8 cellular contexts compared by ENCODE assay signal in the genomic region with DNA sequence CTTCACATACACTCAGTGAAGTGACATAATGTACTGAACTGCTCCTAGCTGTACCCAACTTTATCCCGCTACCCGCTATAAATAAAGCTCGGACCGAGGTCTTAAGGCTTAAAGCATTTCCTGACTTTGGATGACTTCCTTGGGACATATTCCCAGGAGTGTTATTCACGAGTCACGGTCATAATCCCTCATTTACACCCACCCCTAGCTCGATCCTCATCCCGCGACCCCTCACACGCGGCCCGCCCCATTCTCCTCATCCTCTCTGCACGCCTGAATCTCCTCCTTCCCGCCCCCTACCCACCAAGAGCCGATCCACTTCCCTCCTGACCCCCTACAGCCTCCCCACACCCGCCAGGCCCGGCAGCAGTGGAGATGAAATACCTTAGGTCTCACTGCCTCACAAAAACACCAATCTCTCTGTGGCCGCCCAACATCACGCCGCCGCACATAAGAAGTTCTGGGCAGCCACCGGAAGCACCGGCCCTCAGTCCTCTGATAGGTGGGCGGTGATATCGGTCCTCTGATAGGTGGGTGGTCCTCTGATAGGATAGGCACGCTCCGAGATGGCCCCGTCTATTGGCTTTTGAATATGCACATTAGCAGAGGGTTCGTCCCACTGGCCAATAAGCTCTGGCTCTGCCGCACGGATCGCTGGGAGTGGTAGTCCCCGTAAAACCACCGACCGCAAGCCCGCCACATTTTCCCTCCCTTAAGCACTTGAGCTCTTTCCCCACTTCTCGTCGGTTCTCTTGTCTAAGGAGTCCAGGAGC. TPM values are rescaled to one million over a fixed set of nuclear protein-coding genes. Genes with fewer than 3 reads are reported as not detected.
DNase-seq lines count a peak whose midpoint lies in the region; ATAC-seq, FAIRE-seq and TF ChIP-seq lines count a peak whose summit lies in the region.

Gene WDCP (minus strand): TSS at position 462 of the 773 bp plus-strand sequence. CDS start 7,897 bp downstream, outside the sequence.

- peak within 1 kb of the TSS; percentile 89 to 96 (median 92) for H3K27ac Mint-ChIP-seq in brain

- no peaks in the 10 kb centered on the region for H3K9me3 Mint-ChIP-seq in brain

- peaks cover 6% of the 10 kb centered on the region for H3K36me3 Mint-ChIP-seq in brain

- peak; percentile 98 for ATAC-seq in GM18520 (IDR thresholded peaks at IDR 0.05; ENCODE audit: unreplicated experiment)
- ATAC-seq in HG03064 (IDR thresholded peaks at IDR 0.05; ENCODE audit: low read depth, unreplicated experiment) = peak; percentile 99
- peak; percentile 100 for ATAC-seq in gastrocnemius medialis

- no peak for TF ChIP-seq CTCF in 22Rv1 (IDR thresholded peaks at IDR 0.05)
- no peak for TF ChIP-seq CTCF in brain (conservative IDR thresholded peaks at IDR 0.05)
- TF ChIP-seq CTCF in gastrocnemius medialis (IDR thresholded peaks at IDR 0.05 in 4 of 5, conservative IDR thresholded peaks at IDR 0.05 in 1 of 5) = no peak

- peak; percentile 98 for DNase-seq in NCI-H2107 treated with DMSO at 0.1 percent for 48 hours (lab: John Stamatoyannopoulos, UW; ENCODE audit: unreplicated experiment)
- peak; percentile 96 for DNase-seq in iPS DF 6.9 (ENCODE audit: low read depth, low spot score)
- DNase-seq in gastrocnemius medialis = peak; percentile 97

- H3K27ac ChIP-seq in 22Rv1 = peak within 1 kb of the TSS; percentile 77
- no peak within 1 kb of the TSS for H3K27ac ChIP-seq in iPS DF 6.9 (ENCODE audit: low read length)
- H3K27ac ChIP-seq in gastrocnemius medialis = peak within 1 kb of the TSS; percentile 79 to 85 (median 82)

- peak within 1 kb of the TSS; percentile 92; the same call in 1 of the 2 replicates for H3K4me3 ChIP-seq in iPS DF 6.9 (ENCODE audit: low read length)
- H3K4me3 ChIP-seq in gastrocnemius medialis = peak within 1 kb of the TSS; percentile 68 to 98 (median 90)

- H3K4me1 ChIP-seq in iPS DF 6.9 (ENCODE audit: control insufficient read depth, insufficient read depth, low read length) (no peaks in the 10 kb centered on the region), gastrocnemius medialis (peaks cover 19 to 27% of the 10 kb centered on the region in 2 donors)

- peaks cover 40% of the 10 kb centered on the region for H3K4me1 Mint-ChIP-seq in brain

- peak; percentile 96 for FAIRE-seq in TTC549 (lab: Jason Lieb, UNC)

- H3K9me3 ChIP-seq in iPS DF 6.9 (ENCODE audit: control insufficient read depth, insufficient read depth, low read length) = no peaks in the 10 kb centered on the region
- H3K9me3 ChIP-seq in gastrocnemius medialis = no peaks in the 10 kb centered on the region

- peak within 1 kb of the TSS in 4 of 5 experiments; percentile 92 to 97 (median 94) for H3K4me3 Mint-ChIP-seq in brain

- intact Hi-C loops in gastrocnemius medialis (cut with DNase I; ENCODE audit: low total_unique reads) = loop anchor here (1.0 to 2.0 kb wide), 4 partner anchors 29 to 120 kb away; partner anchors contain the start of genes ATAD2B, FAM228B, PFN4 and SF3B6

- H3K36me3 ChIP-seq in iPS DF 6.9 (ENCODE audit: control insufficient read depth, insufficient read depth, low read length) (no peaks in the 10 kb centered on the region), gastrocnemius medialis (no peaks in the 10 kb centered on the region)

- in situ Hi-C loops in gastrocnemius medialis (cut with MboI; ENCODE audit: low sequenced_read_pairs in 4 of 4) = loop anchor here in 1 of 4 donors (10.0 to 25.0 kb wide), 2 partner anchors 78 to 110 kb away; partner anchors contain the start of genes ATAD2B, FAM228B, PFN4 and UBXN2A

- WGBS in iPS DF 6.9 (ENCODE audit: insufficient coverage, insufficient read length) = no CpG with 5 or more reads among the region's 38 CpGs

- no peaks in the 10 kb centered on the region for H3K27me3 ChIP-seq in iPS DF 6.9 (ENCODE audit: control insufficient read depth, insufficient read depth, low read length)
- H3K27me3 ChIP-seq in gastrocnemius medialis = peaks cover 8 to 21% (median 18%) of the 10 kb centered on the region in 3 donors

- peaks cover 5% of the 10 kb centered on the region for H3K27me3 Mint-ChIP-seq in brain

- TF ChIP-seq POLR2A in gastrocnemius medialis (IDR thresholded peaks at IDR 0.05) = peak; percentile 47 to 80

RNA-seq across cellular contexts. Expression of gene WDCP, which starts in this region (rescaled TPM):
- polyA plus RNA-seq in brain (ENCODE audit: insufficient read depth, low read depth, low replicate concordance) = 7.8 TPM
- 1 to 10 TPM; 4.8 to 8.4 (median 8.3) TPM for total RNA-seq in gastrocnemius medialis
